In genomic region chr5:16464664-16465543, GRCh38 we compare ENCODE assay signal across 8 cellular contexts. TPM values are rescaled to one million over a fixed set of nuclear protein-coding genes. Genes with fewer than 3 reads are reported as not detected.
DNase-seq lines count a peak whose midpoint lies in the region; ATAC-seq and TF ChIP-seq lines count a peak whose summit lies in the region.

No MANE protein-coding gene starts in this region.

- peaks cover 37% of the 10 kb centered on the region for H3K4me1 Mint-ChIP-seq in Calu3 (ENCODE audit: low read depth, unreplicated experiment)

- in situ Hi-C loops in mammary epithelial cell (cut with MboI; ENCODE audit: low sequenced_read_pairs in 2 of 2) = loop anchor here in 1 of 2 donors (25.0 kb wide), 2 partner anchors 197 to 722 kb away; no protein-coding TSS in a partner anchor

- dilution Hi-C loops in mammary epithelial cell (cut with HindIII; ENCODE audit: low sequenced_read_pairs) = no loop called here

- H3K9me3 ChIP-seq in mammary epithelial cell (replicated peaks; ENCODE audit: insufficient read depth, low read length) (no peaks in the 10 kb centered on the region), left lung (no peaks in the 10 kb centered on the region), tibial nerve (no peaks in the 10 kb centered on the region)

- H3K9ac ChIP-seq in mammary epithelial cell (ENCODE audit: insufficient read depth, low read length) = peak overlapping the region; percentile 93

- CTCF ChIA-PET in Calu3 (lab: Charles Lee) (interaction anchor here (1.0 kb wide), 1 partner anchor 9 kb away, joined by 4 read pairs; no protein-coding TSS in a partner anchor), mammary epithelial cell (lab: Charles Lee; ENCODE audit: low non-redundant PET) (interaction anchor here (0.5 kb wide), 1 partner anchor 115 kb away, joined by 8 read pairs; no protein-coding TSS in a partner anchor)

- H2AFZ ChIP-seq in mammary epithelial cell (ENCODE audit: low read depth, low read length) = peak overlapping the region; percentile 98

- peak overlapping the region; percentile 78 to 98 (median 87) for H3K4me3 ChIP-seq in mammary epithelial cell (replicated peaks in 1 of 3; ENCODE audit: insufficient read depth in 1 of 3, low read depth in 2 of 3, low read length in 3 of 3)
- peak overlapping the region; percentile 69 to 78 for H3K4me3 ChIP-seq in left lung
- H3K4me3 ChIP-seq in tibial nerve = peak overlapping the region; percentile 71 to 89 (median 77)

- BruUV-seq in Calu3 (replicated peaks; lab: Mats Ljungman, UMichigan) (TSS peak; percentile 61), mammary epithelial cell (replicated peaks; lab: Mats Ljungman, UMichigan) (TSS peak; percentile 75)

- intact Hi-C loops in Calu3 (cut with micrococcal nuclease; ENCODE audit: unreplicated experiment) (no loop called here), mammary epithelial cell (cut with micrococcal nuclease) (loop anchor here (2.0 kb wide), 4 partner anchors 28 to 202 kb away; no protein-coding TSS in a partner anchor), left lung (cut with DNase I) (no loop called here)

- peaks cover 62% of the 10 kb centered on the region for H3K36me3 Mint-ChIP-seq in Calu3 (ENCODE audit: insufficient read depth, unreplicated experiment)

- 10% methylated on average over 34 of the region's 40 CpGs for WGBS in mammary epithelial cell (ENCODE audit: low coverage, missing lambda C conversion rate)
- WGBS in tibial nerve, 2 donors = 6 to 8% methylated on average over 38 to 40 of the region's 40 CpGs

- H3K4me3 Mint-ChIP-seq in Calu3 (ENCODE audit: low read depth, unreplicated experiment) = peak overlapping the region; percentile 93

- no peaks in the 10 kb centered on the region for H4K20me1 ChIP-seq in mammary epithelial cell (ENCODE audit: insufficient read depth, low read length)

- TF ChIP-seq POLR2A in tibial nerve (IDR thresholded peaks at IDR 0.05) = no peak

- H3K4me1 ChIP-seq in mammary epithelial cell (ENCODE audit: insufficient read depth, low read length) (peaks cover 33% of the 10 kb centered on the region), left lung (peaks cover 24 to 49% of the 10 kb centered on the region in 2 donors), tibial nerve (peaks cover 0 to 71% (median 35%) of the 10 kb centered on the region in 4 donors)

- H3K27me3 Mint-ChIP-seq in Calu3 (ENCODE audit: unreplicated experiment) = no peaks in the 10 kb centered on the region

- peaks cover 94% of the 10 kb centered on the region for H3K79me2 ChIP-seq in mammary epithelial cell (ENCODE audit: insufficient read depth, low read length)

- DNase-seq in Calu3 (no peak), NAMALWA (ENCODE audit: low spot score) (peak; percentile 44), mammary epithelial cell (no peak), left lung (peak in 1 of 2 donors; percentile 79), tibial nerve (ENCODE audit: low spot score in 2 of 2) (no peak), NCI-H1048 (lab: John Stamatoyannopoulos, UW) (no peak)
- no peak for DNase-seq in activated CD8-positive, alpha-beta memory T cell treated with anti-CD3 and anti-CD28 coated beads for 24 hours

- H3K36me3 ChIP-seq in mammary epithelial cell (ENCODE audit: insufficient read depth, low read length) (peaks cover 30% of the 10 kb centered on the region), left lung (peaks cover 0 to 37% of the 10 kb centered on the region in 2 donors), tibial nerve (peaks cover 0 to 36% (median 8%) of the 10 kb centered on the region in 3 donors)

- H3K9me3 Mint-ChIP-seq in Calu3 (ENCODE audit: low read depth, unreplicated experiment) = no peaks in the 10 kb centered on the region

- no peak for TF ChIP-seq EP300 in tibial nerve (IDR thresholded peaks at IDR 0.05)

- peak overlapping the region; percentile 92 for H3K27ac Mint-ChIP-seq in Calu3 (ENCODE audit: unreplicated experiment)

- TF ChIP-seq CTCF in Calu3 (IDR thresholded peaks at IDR 0.05; ENCODE audit: unreplicated experiment) (no peak), mammary epithelial cell (conservative IDR thresholded peaks at IDR 0.05 in 1 of 2, IDR thresholded peaks at IDR 0.05 in 1 of 2; ENCODE audit: extremely low read depth in 1 of 2, insufficient read depth in 1 of 2, low read depth in 1 of 2, low read length in 2 of 2) (no peak), left lung (IDR thresholded peaks at IDR 0.05) (no peak), tibial nerve (IDR thresholded peaks at IDR 0.05) (no peak)

- H3K27ac ChIP-seq in mammary epithelial cell (ENCODE audit: insufficient read depth, low read depth, low read length) (peak overlapping the region; percentile 83), left lung (peak overlapping the region; percentile 81 to 86), tibial nerve (peak overlapping the region; percentile 18 to 86 (median 84))

- ATAC-seq in left lung (peak; percentile 10), GM18907 (IDR thresholded peaks at IDR 0.05; ENCODE audit: unreplicated experiment) (no peak)

- H3K4me2 ChIP-seq in mammary epithelial cell (ENCODE audit: insufficient read depth, low read depth, low read length) = peak overlapping the region; percentile 90

- H3K27me3 ChIP-seq in mammary epithelial cell (ENCODE audit: insufficient read depth, low read length) = no peaks in the 10 kb centered on the region
- H3K27me3 ChIP-seq in left lung = no peaks in the 10 kb centered on the region
- no peaks in the 10 kb centered on the region for H3K27me3 ChIP-seq in tibial nerve

RNA-seq across cellular contexts. Expression of gene ZNF622, which starts 0.7 kb away (rescaled TPM):
- total RNA-seq in Calu3 (2022) (28.6 and 31.5 TPM in 2 replicates), mammary epithelial cell (10 to 100 TPM; 32.2 to 32.3 TPM), left lung (10 to 100 TPM; 24.2 to 29.5 TPM), tibial nerve (10 to 100 TPM; 16.6 to 26.4 (median 23.8) TPM)
- 21.1 TPM for polyA plus RNA-seq in mammary epithelial cell
- polyA minus RNA-seq in mammary epithelial cell = 39.6 TPM
